In genomic region chr7:2962860-2963259, GRCh38 we compare ENCODE assay signal across 19 cellular contexts.
A peak's percentile ranks its signal among the peaks of the same experiment; 100 is the strongest.
DNase-seq lines count a peak whose midpoint lies in the region; ATAC-seq and TF ChIP-seq lines count a peak whose summit lies in the region.
"Had no signal": no experiment of that assay in that cellular context is flagged by ENCODE, and none has a peak within 500 bp of the region (broad histone marks: within the 10 kb centered on the region; RNA-seq: fewer than 3 reads in every experiment).

No MANE protein-coding gene starts in this region.

- H3K27ac Mint-ChIP-seq in stimulated activated naive CD8-positive, alpha-beta T cell treated with anti-CD3 and anti-CD28 coated beads, Interleukin-15, amount 100 ng/mL, for 72 hours, result peak overlapping the region in 1 of 2 donors; percentile 0
- H3K27ac Mint-ChIP-seq in endothelial cell (ENCODE audit: unreplicated experiment), result peak overlapping the region; percentile 58
- H3K27ac Mint-ChIP-seq in activated T-helper 1 cell treated with anti-CD3 and anti-CD28 coated beads, Interleukin-12 subunit alpha, Interleukin-12 subunit beta, Interleukin-2, Interleukin-4 antibody, amounts not matched to agents 30 ng/mL and 10 ng/mL and 1 ng/mL, durations not matched to agents 14 hours and 24 hours and 36 hours, result no peak overlapping the region
- no peak overlapping the region for H3K27ac Mint-ChIP-seq in activated naive CD4-positive, alpha-beta T cell treated with anti-CD3 and anti-CD28 coated beads, Interleukin-2, amount 10 ng/mL, durations not matched to agents 7 days and 5 days

- no peaks in the 10 kb centered on the region for H3K79me2 ChIP-seq in PC-9 (ENCODE audit: low read depth)
- H3K79me2 ChIP-seq in GM23248 (ENCODE audit: insufficient read depth), result no peaks in the 10 kb centered on the region

- H3K36me3 ChIP-seq in PC-9 (ENCODE audit: low read depth), result peaks cover 12% of the 10 kb centered on the region
- H3K36me3 ChIP-seq in GM23248 (ENCODE audit: low read depth), result no peaks in the 10 kb centered on the region
- H3K36me3 ChIP-seq: lower lobe of right lung, sigmoid colon, uterus had no signal

- H2AFZ ChIP-seq in PC-9, result no peak overlapping the region
- no peak overlapping the region for H2AFZ ChIP-seq in GM23248

- no peak for ATAC-seq in stimulated activated naive CD8-positive, alpha-beta T cell treated with anti-CD3 and anti-CD28 coated beads, Interleukin-15, Interleukin-2, amounts not matched to agents 100 U/mL and 50 U/mL, for 24 hours
- ATAC-seq in stimulated activated naive CD8-positive, alpha-beta T cell treated with anti-CD3 and anti-CD28 coated beads, Interleukin-15, amount 100 ng/mL, for 72 hours, result no peak
- ATAC-seq: activated naive CD4-positive, alpha-beta T cell treated with anti-CD3 and anti-CD28 coated beads, Interleukin-2, amount 50 U/mL, for 72 hours; body of pancreas; HCT116; lower lobe of right lung had no signal

- H3K9me3 Mint-ChIP-seq in stimulated activated naive CD8-positive, alpha-beta T cell treated with anti-CD3 and anti-CD28 coated beads, Interleukin-15, amount 100 ng/mL, for 72 hours, result peaks cover 7 to 16% of the 10 kb centered on the region in 2 donors
- peaks cover 4% of the 10 kb centered on the region for H3K9me3 Mint-ChIP-seq in endothelial cell (ENCODE audit: unreplicated experiment)
- peaks cover 23% of the 10 kb centered on the region for H3K9me3 Mint-ChIP-seq in activated T-helper 1 cell treated with anti-CD3 and anti-CD28 coated beads, Interleukin-12 subunit alpha, Interleukin-12 subunit beta, Interleukin-2, Interleukin-4 antibody, amounts not matched to agents 30 ng/mL and 10 ng/mL and 1 ng/mL, durations not matched to agents 14 hours and 24 hours and 36 hours
- peaks cover 23% of the 10 kb centered on the region for H3K9me3 Mint-ChIP-seq in activated naive CD4-positive, alpha-beta T cell treated with anti-CD3 and anti-CD28 coated beads, Interleukin-2, amount 10 ng/mL, durations not matched to agents 7 days and 5 days

- H3K9me3 ChIP-seq in PC-9 (ENCODE audit: insufficient read depth, low read depth) (peaks cover 3% of the 10 kb centered on the region), GM23248 (ENCODE audit: low read depth) (no peaks in the 10 kb centered on the region)

- H3K27ac ChIP-seq in PC-9, result peak overlapping the region; percentile 18; the same call in 1 of the 2 replicates
- no peak overlapping the region for H3K27ac ChIP-seq in GM23248
- H3K27ac ChIP-seq: body of pancreas, lower lobe of right lung, sigmoid colon, uterus had no signal

- intact Hi-C loops in PC-9 (cut with micrococcal nuclease; ENCODE audit: unreplicated experiment), result no loop called here
- intact Hi-C loops in activated T-helper 1 cell treated with anti-CD3 and anti-CD28 coated beads, Interleukin-12 subunit alpha, Interleukin-12 subunit beta, Interleukin-2, Interleukin-4 antibody, amounts not matched to agents 30 ng/mL and 10 ng/mL and 1 ng/mL, durations not matched to agents 14 hours and 24 hours and 36 hours (cut with micrococcal nuclease), result no loop called here

- no TSS peak for BruUV-seq in PC-9 (replicated peaks; lab: Mats Ljungman, UMichigan)

- H3K4me3 Mint-ChIP-seq in stimulated activated naive CD8-positive, alpha-beta T cell treated with anti-CD3 and anti-CD28 coated beads, Interleukin-15, amount 100 ng/mL, for 72 hours, result no peak overlapping the region
- no peak overlapping the region for H3K4me3 Mint-ChIP-seq in endothelial cell (ENCODE audit: unreplicated experiment)
- no peak overlapping the region for H3K4me3 Mint-ChIP-seq in activated T-helper 1 cell treated with anti-CD3 and anti-CD28 coated beads, Interleukin-12 subunit alpha, Interleukin-12 subunit beta, Interleukin-2, Interleukin-4 antibody, amounts not matched to agents 30 ng/mL and 10 ng/mL and 1 ng/mL, durations not matched to agents 14 hours and 24 hours and 36 hours
- H3K4me3 Mint-ChIP-seq in activated naive CD4-positive, alpha-beta T cell treated with anti-CD3 and anti-CD28 coated beads, Interleukin-2, amount 10 ng/mL, durations not matched to agents 7 days and 5 days, result no peak overlapping the region

- H3K4me1 Mint-ChIP-seq in stimulated activated naive CD8-positive, alpha-beta T cell treated with anti-CD3 and anti-CD28 coated beads, Interleukin-15, amount 100 ng/mL, for 72 hours, result peaks cover 60% of the 10 kb centered on the region
- H3K4me1 Mint-ChIP-seq in endothelial cell (ENCODE audit: unreplicated experiment), result peaks cover 6% of the 10 kb centered on the region
- peaks cover 54% of the 10 kb centered on the region for H3K4me1 Mint-ChIP-seq in activated T-helper 1 cell treated with anti-CD3 and anti-CD28 coated beads, Interleukin-12 subunit alpha, Interleukin-12 subunit beta, Interleukin-2, Interleukin-4 antibody, amounts not matched to agents 30 ng/mL and 10 ng/mL and 1 ng/mL, durations not matched to agents 14 hours and 24 hours and 36 hours (ENCODE audit: low read depth)
- H3K4me1 Mint-ChIP-seq in activated naive CD4-positive, alpha-beta T cell treated with anti-CD3 and anti-CD28 coated beads, Interleukin-2, amount 10 ng/mL, durations not matched to agents 7 days and 5 days, result peaks cover 43% of the 10 kb centered on the region

- H3K9me2 ChIP-seq in PC-9 (ENCODE audit: insufficient read depth), result no peaks in the 10 kb centered on the region
- H3K9me2 ChIP-seq in GM23248 (ENCODE audit: insufficient read depth), result no peaks in the 10 kb centered on the region

- H3K4me3 ChIP-seq in PC-9 (no peak overlapping the region), GM23248 (no peak overlapping the region)
- H3K4me3 ChIP-seq: body of pancreas, lower lobe of right lung, sigmoid colon, uterus had no signal

- no peaks in the 10 kb centered on the region for H3K27me3 Mint-ChIP-seq in stimulated activated naive CD8-positive, alpha-beta T cell treated with anti-CD3 and anti-CD28 coated beads, Interleukin-15, amount 100 ng/mL, for 72 hours
- H3K27me3 Mint-ChIP-seq in endothelial cell (ENCODE audit: unreplicated experiment), result peaks cover 6% of the 10 kb centered on the region
- H3K27me3 Mint-ChIP-seq in activated T-helper 1 cell treated with anti-CD3 and anti-CD28 coated beads, Interleukin-12 subunit alpha, Interleukin-12 subunit beta, Interleukin-2, Interleukin-4 antibody, amounts not matched to agents 30 ng/mL and 10 ng/mL and 1 ng/mL, durations not matched to agents 14 hours and 24 hours and 36 hours (ENCODE audit: insufficient read depth), result no peaks in the 10 kb centered on the region
- no peaks in the 10 kb centered on the region for H3K27me3 Mint-ChIP-seq in activated naive CD4-positive, alpha-beta T cell treated with anti-CD3 and anti-CD28 coated beads, Interleukin-2, amount 10 ng/mL, durations not matched to agents 7 days and 5 days

- H3K4me2 ChIP-seq in PC-9 (no peak overlapping the region), GM23248 (ENCODE audit: unreplicated experiment) (no peak overlapping the region)

- CTCF ChIA-PET in PC-9 (lab: Charles Lee), result interaction anchor here (0.6 kb wide), 1 partner anchor 183 kb away, joined by 3 read pairs; no protein-coding TSS in a partner anchor
- CTCF ChIA-PET in activated naive CD4-positive, alpha-beta T cell treated with anti-CD3 and anti-CD28 coated beads, Interleukin-2, amount 10 ng/mL, durations not matched to agents 7 days and 5 days (lab: Charles Lee), result no interaction called here

- in situ Hi-C loops in GM23248 (cut with MboI), result no loop called here

- POLR2A ChIA-PET in PC-9 (lab: Charles Lee; ENCODE audit: unreplicated experiment), result interaction anchor here (0.6 kb wide), 1 partner anchor 21 kb away, joined by 11 read pairs; no protein-coding TSS in a partner anchor

- H3F3A ChIP-seq in PC-9 (ENCODE audit: insufficient read depth, low read depth), result peaks cover 16% of the 10 kb centered on the region
- no peaks in the 10 kb centered on the region for H3F3A ChIP-seq in GM23248 (ENCODE audit: insufficient read depth)

- H3K27me3 ChIP-seq in PC-9 (ENCODE audit: insufficient read depth, low read depth) (no peaks in the 10 kb centered on the region), GM23248 (replicated peaks; ENCODE audit: insufficient read depth) (no peaks in the 10 kb centered on the region)
- H3K27me3 ChIP-seq: body of pancreas, sigmoid colon, uterus had no signal

- TF ChIP-seq CTCF in PC-9 (conservative IDR thresholded peaks at IDR 0.05) (no peak), endothelial cell (IDR thresholded peaks at IDR 0.05; ENCODE audit: unreplicated experiment) (no peak)

- 40 to 44% methylated on average over 2 of the region's 2 CpGs for WGBS in GM23248 (ENCODE audit: low coverage in 1 of 2, low lambda C conversion rate in 2 of 2, missing lambda C conversion rate in 2 of 2), 2 experiments

- H4K20me1 ChIP-seq in PC-9 (ENCODE audit: insufficient read depth) (no peaks in the 10 kb centered on the region), GM23248 (ENCODE audit: insufficient read depth) (no peaks in the 10 kb centered on the region)

- H3K9ac ChIP-seq in GM23248, result no peak overlapping the region

- H3K4me1 ChIP-seq in PC-9 (replicated peaks; ENCODE audit: insufficient read depth) (peaks cover 12% of the 10 kb centered on the region), GM23248 (ENCODE audit: insufficient read depth) (no peaks in the 10 kb centered on the region)
- H3K4me1 ChIP-seq: body of pancreas, lower lobe of right lung, sigmoid colon, uterus had no signal

- DNase-seq in stimulated activated naive CD8-positive, alpha-beta T cell treated with anti-CD3 and anti-CD28 coated beads, Interleukin-15, Interleukin-2, amounts not matched to agents 100 U/mL and 50 U/mL, for 24 hours, result peak; percentile 1
- DNase-seq in stimulated activated naive CD8-positive, alpha-beta T cell treated with anti-CD3 and anti-CD28 coated beads, Interleukin-15, amount 100 ng/mL, for 72 hours, result no peak
- DNase-seq in PC-9 (no peak), endothelial cell (ENCODE audit: low spot score) (no peak), NCI-H226 (no peak), GM23248 (no peak)
- no peak for DNase-seq in activated T-helper 1 cell treated with anti-CD3 and anti-CD28 coated beads, Interleukin-12 subunit alpha, Interleukin-12 subunit beta, Interleukin-2, Interleukin-4 antibody, amounts not matched to agents 30 ng/mL and 10 ng/mL and 1 ng/mL, durations not matched to agents 14 hours and 24 hours and 36 hours (ENCODE audit: low spot score)
- DNase-seq in activated naive CD4-positive, alpha-beta T cell treated with anti-CD3 and anti-CD28 coated beads, Interleukin-2, amount 10 ng/mL, durations not matched to agents 7 days and 5 days, result no peak
- DNase-seq: body of pancreas, IMR-90, lower lobe of right lung, NCI-H1092, NCI-H2107, NCI-H524 treated with DMSO at 0.1 percent for 48 hours, SHP77 treated with DMSO at 0.1 percent for 48 hours, sigmoid colon, uterus had no signal

- no peaks in the 10 kb centered on the region for H3K36me3 Mint-ChIP-seq in endothelial cell (ENCODE audit: low read depth, unreplicated experiment)
- peaks cover 65% of the 10 kb centered on the region for H3K36me3 Mint-ChIP-seq in activated T-helper 1 cell treated with anti-CD3 and anti-CD28 coated beads, Interleukin-12 subunit alpha, Interleukin-12 subunit beta, Interleukin-2, Interleukin-4 antibody, amounts not matched to agents 30 ng/mL and 10 ng/mL and 1 ng/mL, durations not matched to agents 14 hours and 24 hours and 36 hours (ENCODE audit: low read depth)
- H3K36me3 Mint-ChIP-seq in activated naive CD4-positive, alpha-beta T cell treated with anti-CD3 and anti-CD28 coated beads, Interleukin-2, amount 10 ng/mL, durations not matched to agents 7 days and 5 days, result peaks cover 59% of the 10 kb centered on the region
